ENCODE assay signal across 8 cellular contexts in genomic region chr7:44581907-44582603, GRCh38. TPM values are rescaled to one million over a fixed set of nuclear protein-coding genes. Genes with fewer than 3 reads are reported as not detected.
A peak's percentile ranks its signal among the peaks of the same experiment; 100 is the strongest.
DNase-seq lines count a peak whose midpoint lies in the region; ATAC-seq and TF ChIP-seq lines count a peak whose summit lies in the region.

Gene TMED4 (minus strand): TSS chr7:44582231. CDS start chr7:44582206, 25 bp downstream.

- H3K36me3 Mint-ChIP-seq in activated T-helper 2 cell treated with anti-CD3 and anti-CD28 coated beads, Interferon-gamma antibody, Interleukin-2, Interleukin-4, amounts not matched to agents 10 μg/mL and 5 μg/mL and 100 μg/mL, durations not matched to agents 14 hours and 24 hours and 36 hours (ENCODE audit: low read depth), result peaks cover 29% of the 10 kb centered on the region
- peaks cover 0 to 41% (median 8%) of the 10 kb centered on the region in 3 donors for H3K36me3 Mint-ChIP-seq in naive thymus-derived CD8-positive, alpha-beta T cell

- peaks cover 2% of the 10 kb centered on the region for H3K27me3 Mint-ChIP-seq in activated T-helper 2 cell treated with anti-CD3 and anti-CD28 coated beads, Interferon-gamma antibody, Interleukin-2, Interleukin-4, amounts not matched to agents 10 μg/mL and 5 μg/mL and 100 μg/mL, durations not matched to agents 14 hours and 24 hours and 36 hours (ENCODE audit: low read depth)
- peaks cover 0 to 3% (median 0%) of the 10 kb centered on the region in 5 donors for H3K27me3 Mint-ChIP-seq in naive thymus-derived CD8-positive, alpha-beta T cell

- no peaks in the 10 kb centered on the region for H3K9me3 Mint-ChIP-seq in activated T-helper 2 cell treated with anti-CD3 and anti-CD28 coated beads, Interferon-gamma antibody, Interleukin-2, Interleukin-4, amounts not matched to agents 10 μg/mL and 5 μg/mL and 100 μg/mL, durations not matched to agents 14 hours and 24 hours and 36 hours
- no peaks in the 10 kb centered on the region for H3K9me3 Mint-ChIP-seq in naive thymus-derived CD8-positive, alpha-beta T cell

- no peaks in the 10 kb centered on the region for H3K4me1 ChIP-seq in RWPE2 (ENCODE audit: insufficient read depth, poor library complexity, severe bottlenecking)

- H3K27ac Mint-ChIP-seq in activated T-helper 2 cell treated with anti-CD3 and anti-CD28 coated beads, Interferon-gamma antibody, Interleukin-2, Interleukin-4, amounts not matched to agents 10 μg/mL and 5 μg/mL and 100 μg/mL, durations not matched to agents 14 hours and 24 hours and 36 hours, result peak within 1 kb of the TSS; percentile 93
- peak within 1 kb of the TSS; percentile 91 to 99 (median 98) for H3K27ac Mint-ChIP-seq in naive thymus-derived CD8-positive, alpha-beta T cell

- ATAC-seq in RWPE2 (ENCODE audit: low read depth), result peak; percentile 87
- ATAC-seq in naive thymus-derived CD8-positive, alpha-beta T cell, result peak; percentile 84 to 85

- DNase-seq in EH (ENCODE audit: low read depth) (peak; percentile 99), H4 (ENCODE audit: low spot score) (peak; percentile 100), LoVo (ENCODE audit: low spot score) (peak; percentile 100), RWPE2 (ENCODE audit: low spot score) (peak; percentile 99), fibroblast of mammary gland (ENCODE audit: low read depth) (peak; percentile 97)
- DNase-seq in activated T-helper 2 cell treated with anti-CD3 and anti-CD28 coated beads, Interferon-gamma antibody, Interleukin-2, Interleukin-4, amounts not matched to agents 10 μg/mL and 5 μg/mL and 100 μg/mL, durations not matched to agents 14 hours and 24 hours and 36 hours (ENCODE audit: low spot score), result peak; percentile 100
- DNase-seq in naive thymus-derived CD8-positive, alpha-beta T cell, result peak; percentile 99 to 100 (median 100)
- DNase-seq in stimulated activated naive CD4-positive, alpha-beta T cell (lab: John Stamatoyannopoulos, UW), result peak; percentile 99 to 100 (median 100)

- intact Hi-C loops in activated T-helper 2 cell treated with anti-CD3 and anti-CD28 coated beads, Interferon-gamma antibody, Interleukin-2, Interleukin-4, amounts not matched to agents 10 μg/mL and 5 μg/mL and 100 μg/mL, durations not matched to agents 14 hours and 24 hours and 36 hours (cut with micrococcal nuclease), result loop anchor here (1.0 to 10.0 kb wide), 9 partner anchors 24 to 530 kb away; partner anchors contain the start of genes H2AZ2, OGDH, PPIA and TBRG4

- TF ChIP-seq CTCF in RWPE2 (IDR thresholded peaks at IDR 0.05; ENCODE audit: poor library complexity, severe bottlenecking), result no peak
- TF ChIP-seq CTCF in fibroblast of mammary gland (conservative IDR thresholded peaks at IDR 0.05; ENCODE audit: control insufficient read depth, insufficient read depth, low read depth, low read length), result no peak

- H3K27ac ChIP-seq in RWPE2 (ENCODE audit: poor library complexity, severe bottlenecking), result peak within 1 kb of the TSS; percentile 57

- H3K9me3 ChIP-seq in RWPE2 (ENCODE audit: severe bottlenecking), result no peaks in the 10 kb centered on the region

- H3K4me3 ChIP-seq in RWPE2 (ENCODE audit: severe bottlenecking) (peak within 1 kb of the TSS; percentile 60), fibroblast of mammary gland (ENCODE audit: control insufficient read depth, low read depth, low read length) (peak within 1 kb of the TSS; percentile 83)

- H3K27me3 ChIP-seq in RWPE2 (ENCODE audit: insufficient read depth, poor library complexity, severe bottlenecking), result no peaks in the 10 kb centered on the region

- POLR2A ChIA-PET in naive thymus-derived CD8-positive, alpha-beta T cell (lab: Charles Lee), result interaction anchor here (0.6 to 4.7 kb wide), 27 partner anchors 10 to 1650 kb away, joined by 3 to 64 read pairs (median 4); partner anchors contain the start of genes DDX56, H2AZ2, MRPL32 and NUDCD3

- peaks cover 23% of the 10 kb centered on the region for H3K4me1 Mint-ChIP-seq in activated T-helper 2 cell treated with anti-CD3 and anti-CD28 coated beads, Interferon-gamma antibody, Interleukin-2, Interleukin-4, amounts not matched to agents 10 μg/mL and 5 μg/mL and 100 μg/mL, durations not matched to agents 14 hours and 24 hours and 36 hours (ENCODE audit: low read depth)
- peaks cover 14 to 37% (median 35%) of the 10 kb centered on the region in 4 donors for H3K4me1 Mint-ChIP-seq in naive thymus-derived CD8-positive, alpha-beta T cell

- peak within 1 kb of the TSS; percentile 88 for H3K4me3 Mint-ChIP-seq in activated T-helper 2 cell treated with anti-CD3 and anti-CD28 coated beads, Interferon-gamma antibody, Interleukin-2, Interleukin-4, amounts not matched to agents 10 μg/mL and 5 μg/mL and 100 μg/mL, durations not matched to agents 14 hours and 24 hours and 36 hours (ENCODE audit: low read depth)
- H3K4me3 Mint-ChIP-seq in naive thymus-derived CD8-positive, alpha-beta T cell, result peak within 1 kb of the TSS; percentile 87 to 93 (median 91)

- H3K36me3 ChIP-seq in RWPE2 (ENCODE audit: low read depth), result peaks cover 32% of the 10 kb centered on the region

RNA-seq across cellular contexts. Expression of gene TMED4, which starts in this region (rescaled TPM):
- 289 and 353 TPM in 2 replicates for total RNA-seq in H4 (2014; rRNA removed; shearing (Covaris generic))
- total RNA-seq in activated T-helper 2 cell treated with anti-CD3 and anti-CD28 coated beads, Interferon-gamma antibody, Interleukin-2, Interleukin-4, amounts not matched to agents 10 μg/mL and 5 μg/mL and 100 μg/mL, durations not matched to agents 14 hours and 24 hours and 36 hours, result 70.3 and 75.1 TPM in 2 replicates
- 100 to 1,000 TPM; 109 to 110 TPM for total RNA-seq in naive thymus-derived CD8-positive, alpha-beta T cell
- polyA plus RNA-seq in naive thymus-derived CD8-positive, alpha-beta T cell, result 10 to 100 TPM; 61.4 to 80.4 (median 71.8) TPM

Comparison
In these comparisons a context has a peak if more than half of its experiments do, and no peak if none do; other contexts are left out.
1. Peak in every context shown above with its lines: DNase-seq, ATAC-seq, H3K4me3 ChIP-seq and H3K27ac ChIP-seq.